ENCODE assay signal across 27 cellular contexts in genomic region chr3:100647673-100648072, GRCh38. TPM values are rescaled to one million over a fixed set of nuclear protein-coding genes. Genes with fewer than 3 reads are reported as not detected.
A peak's percentile ranks its signal among the peaks of the same experiment; 100 is the strongest.
DNase-seq lines count a peak whose midpoint lies in the region; ATAC-seq, FAIRE-seq and TF ChIP-seq lines count a peak whose summit lies in the region.
"Had no signal": no experiment of that assay in that cellular context is flagged by ENCODE, and none has a peak within 500 bp of the region (broad histone marks: within the 10 kb centered on the region; RNA-seq: fewer than 3 reads in every experiment).

No MANE protein-coding gene starts in this region.

- H3K4me3 ChIP-seq in K562 (no peak overlapping the region), osteoblast (ENCODE audit: insufficient read depth, low read length) (no peak overlapping the region)
- H3K4me3 ChIP-seq: BLaER1 had no signal

- BruUV-seq in K562 (replicated peaks; lab: Mats Ljungman, UMichigan), result no TSS peak

- no peak for TF ChIP-seq EP300 in K562 (IDR thresholded peaks at IDR 0.05; ENCODE audit: low read length)

- H3K9ac ChIP-seq in K562 (ENCODE audit: insufficient read depth in 1 of 2, low read depth in 2 of 2, low read length in 2 of 2), result no peak overlapping the region
- H3K9ac ChIP-seq: BLaER1 had no signal

- no peak overlapping the region for H3K27ac Mint-ChIP-seq in activated T-helper 1 cell treated with anti-CD3 and anti-CD28 coated beads, Interleukin-12 subunit alpha, Interleukin-12 subunit beta, Interleukin-2, Interleukin-4 antibody, amounts not matched to agents 30 ng/mL and 10 ng/mL and 1 ng/mL, durations not matched to agents 14 hours and 24 hours and 36 hours
- H3K27ac Mint-ChIP-seq: CD4-positive, alpha-beta memory T cell; CD4-positive, CD25-positive, alpha-beta regulatory T cell; CD8-positive, alpha-beta memory T cell had no signal

- FAIRE-seq in K562 (lab: Jason Lieb, UNC), result no peak
- FAIRE-seq: G401.6, GM12891 had no signal

- H2AFZ ChIP-seq in K562 (ENCODE audit: low read depth, low read length) (peak overlapping the region; percentile 68), osteoblast (ENCODE audit: low read length) (no peak overlapping the region)

- in situ Hi-C loops in K562 (cut with MboI), result no loop called here

- H3K27ac ChIP-seq in K562 (ENCODE audit: extremely low read depth, low read depth, low read length) (no peak overlapping the region), osteoblast (ENCODE audit: low read depth, low read length) (no peak overlapping the region)
- H3K27ac ChIP-seq: BLaER1 had no signal

- H3K36me3 ChIP-seq in K562 (ENCODE audit: control insufficient read depth, insufficient read depth, low read length) (no peaks in the 10 kb centered on the region), osteoblast (ENCODE audit: insufficient read depth, low read length) (no peaks in the 10 kb centered on the region)
- H3K36me3 ChIP-seq: BE2C, BLaER1 had no signal

- H3K4me3 Mint-ChIP-seq in activated T-helper 1 cell treated with anti-CD3 and anti-CD28 coated beads, Interleukin-12 subunit alpha, Interleukin-12 subunit beta, Interleukin-2, Interleukin-4 antibody, amounts not matched to agents 30 ng/mL and 10 ng/mL and 1 ng/mL, durations not matched to agents 14 hours and 24 hours and 36 hours, result no peak overlapping the region
- H3K4me3 Mint-ChIP-seq: CD14-positive monocyte; CD4-positive, alpha-beta memory T cell; CD4-positive, CD25-positive, alpha-beta regulatory T cell; CD8-positive, alpha-beta memory T cell had no signal

- WGBS in K562 (ENCODE audit: insufficient coverage, low coverage, missing lambda C conversion rate), result 13% methylated on average over 1 of the region's 1 CpG

- TF ChIP-seq CTCF in K562 (IDR thresholded peaks at IDR 0.05 in 2 of 3, conservative IDR thresholded peaks at IDR 0.05 in 1 of 3; ENCODE audit: insufficient read depth in 2 of 3, low read depth in 1 of 3, low read length in 3 of 3), result no peak
- no peak for TF ChIP-seq CTCF in osteoblast (IDR thresholded peaks at IDR 0.05; ENCODE audit: extremely low read depth, low read depth, low read length)

- H3K36me3 Mint-ChIP-seq in activated T-helper 1 cell treated with anti-CD3 and anti-CD28 coated beads, Interleukin-12 subunit alpha, Interleukin-12 subunit beta, Interleukin-2, Interleukin-4 antibody, amounts not matched to agents 30 ng/mL and 10 ng/mL and 1 ng/mL, durations not matched to agents 14 hours and 24 hours and 36 hours (ENCODE audit: low read depth), result peaks cover 2% of the 10 kb centered on the region
- H3K36me3 Mint-ChIP-seq: CD14-positive monocyte; CD4-positive, alpha-beta memory T cell; CD4-positive, CD25-positive, alpha-beta regulatory T cell; CD8-positive, alpha-beta memory T cell had no signal

- CTCF ChIA-PET in K562 (lab: Yijun Ruan, JAX; ENCODE audit: low intra/inter-chr PET ratio), result no interaction called here

- H3K9me3 ChIP-seq in K562 (replicated peaks; ENCODE audit: control insufficient read depth, insufficient read depth, low read depth, low read length) (no peaks in the 10 kb centered on the region), osteoblast (ENCODE audit: low read depth, low read length) (no peaks in the 10 kb centered on the region)
- H3K9me3 ChIP-seq: BE2C, BLaER1 had no signal

- intact Hi-C loops in K562 (cut with micrococcal nuclease), result no loop called here
- intact Hi-C loops in activated T-helper 1 cell treated with anti-CD3 and anti-CD28 coated beads, Interleukin-12 subunit alpha, Interleukin-12 subunit beta, Interleukin-2, Interleukin-4 antibody, amounts not matched to agents 30 ng/mL and 10 ng/mL and 1 ng/mL, durations not matched to agents 14 hours and 24 hours and 36 hours (cut with micrococcal nuclease), result loop anchor here (5.0 kb wide), 1 partner anchor 45 kb away; no protein-coding TSS in a partner anchor

- H3K4me2 ChIP-seq in K562 (ENCODE audit: insufficient read depth, low read length) (no peak overlapping the region), osteoblast (ENCODE audit: insufficient read depth, low read length) (no peak overlapping the region)
- H3K4me2 ChIP-seq: BLaER1 had no signal

- H3K9me1 ChIP-seq in K562 (ENCODE audit: control insufficient read depth, insufficient read depth, low read length), result no peaks in the 10 kb centered on the region

- no peaks in the 10 kb centered on the region for H3K27me3 Mint-ChIP-seq in activated T-helper 1 cell treated with anti-CD3 and anti-CD28 coated beads, Interleukin-12 subunit alpha, Interleukin-12 subunit beta, Interleukin-2, Interleukin-4 antibody, amounts not matched to agents 30 ng/mL and 10 ng/mL and 1 ng/mL, durations not matched to agents 14 hours and 24 hours and 36 hours (ENCODE audit: insufficient read depth)

- H3K27me3 ChIP-seq in K562 (ENCODE audit: control insufficient read depth in 2 of 2, insufficient read depth in 2 of 2, low read length in 2 of 2), result no peaks in the 10 kb centered on the region
- peaks cover 20% of the 10 kb centered on the region for H3K27me3 ChIP-seq in osteoblast (ENCODE audit: insufficient read depth, low read length)
- H3K27me3 ChIP-seq: BLaER1 had no signal

- peaks cover 0 to 3% of the 10 kb centered on the region in 2 experiments; a peak in 2 of 5 replicates for H3K4me1 ChIP-seq in K562 (replicated peaks in 1 of 2; ENCODE audit: control insufficient read depth in 2 of 2, insufficient read depth in 2 of 2, low read length in 2 of 2)
- peaks cover 14% of the 10 kb centered on the region for H3K4me1 ChIP-seq in osteoblast (ENCODE audit: insufficient read depth, low read length)
- H3K4me1 ChIP-seq: BE2C, BLaER1 had no signal

- POLR2A ChIA-PET in K562 (lab: Yijun Ruan, JAX), result interaction anchor here (0.8 to 1.2 kb wide), 2 partner anchors 63 to 312 kb away, joined by 4 read pairs; no protein-coding TSS in a partner anchor

- TF ChIP-seq RAD21 in K562 (CRISPR knock-in tag; conservative IDR thresholded peaks at IDR 0.05 in 1 of 2, IDR thresholded peaks at IDR 0.05 in 1 of 2), result no peak

- no peaks in the 10 kb centered on the region for H3K9me3 Mint-ChIP-seq in activated T-helper 1 cell treated with anti-CD3 and anti-CD28 coated beads, Interleukin-12 subunit alpha, Interleukin-12 subunit beta, Interleukin-2, Interleukin-4 antibody, amounts not matched to agents 30 ng/mL and 10 ng/mL and 1 ng/mL, durations not matched to agents 14 hours and 24 hours and 36 hours
- H3K9me3 Mint-ChIP-seq: CD14-positive monocyte; CD4-positive, alpha-beta memory T cell; CD8-positive, alpha-beta memory T cell had no signal

- peak; percentile 32; the same call in 1 of the 3 replicates for ATAC-seq in K562

- peak; percentile 15 for DNase-seq in EH (ENCODE audit: low read depth)
- peak; percentile 16 for DNase-seq in HCEC 1CT
- DNase-seq in K562 (ENCODE audit: extremely low read depth in 1 of 4, low spot score in 3 of 4), result no peak
- peak; percentile 29 for DNase-seq in osteoblast (ENCODE audit: insufficient read length, low spot score, missing footprints)
- DNase-seq in iPS-NIHi11 (ENCODE audit: low spot score), result no peak
- no peak for DNase-seq in activated T-helper 1 cell treated with anti-CD3 and anti-CD28 coated beads, Interleukin-12 subunit alpha, Interleukin-12 subunit beta, Interleukin-2, Interleukin-4 antibody, amounts not matched to agents 30 ng/mL and 10 ng/mL and 1 ng/mL, durations not matched to agents 14 hours and 24 hours and 36 hours (ENCODE audit: low spot score)
- DNase-seq in cerebellar nuclear complex (lab: John Stamatoyannopoulos, UW), result no peak
- DNase-seq: 8988T; ACHN; BE2C; C1 segment of cervical spinal cord; CD4-positive, alpha-beta memory T cell; CD4-positive, CD25-positive, alpha-beta regulatory T cell; CD8-positive, alpha-beta memory T cell; COR-L47; DMS 273 treated with DMSO at 0.1 percent for 48 hours; DMS153; DMS53; DMS79; DND-41; GF-D8 had no signal

- TF ChIP-seq POLR2A in K562 (conservative IDR thresholded peaks at IDR 0.05), result no peak

- H4K20me1 ChIP-seq in K562 (replicated peaks; ENCODE audit: control insufficient read depth, insufficient read depth, low read length) (no peaks in the 10 kb centered on the region), osteoblast (ENCODE audit: insufficient read depth, low read length) (no peaks in the 10 kb centered on the region)
- H4K20me1 ChIP-seq: BLaER1 had no signal

- H3K79me2 ChIP-seq in K562 (ENCODE audit: control insufficient read depth, insufficient read depth, low read length) (no peaks in the 10 kb centered on the region), osteoblast (ENCODE audit: insufficient read depth, low read length) (no peaks in the 10 kb centered on the region)

- H3K4me1 Mint-ChIP-seq in activated T-helper 1 cell treated with anti-CD3 and anti-CD28 coated beads, Interleukin-12 subunit alpha, Interleukin-12 subunit beta, Interleukin-2, Interleukin-4 antibody, amounts not matched to agents 30 ng/mL and 10 ng/mL and 1 ng/mL, durations not matched to agents 14 hours and 24 hours and 36 hours (ENCODE audit: low read depth), result peaks cover 13% of the 10 kb centered on the region

RNA-seq across cellular contexts. Expression of gene ADGRG7, which starts 38.3 kb away (rescaled TPM):
- not detected in 2 replicates for total RNA-seq in K562 (2011; cell fraction: chromatin; rRNA removed; ENCODE audit: low replicate concordance)
- not detected in 2 replicates for total RNA-seq in K562 (2011; cell fraction: nucleolus; rRNA removed)
- total RNA-seq in K562 (2011; cell fraction: nucleoplasm; rRNA removed), result not detected in 2 replicates
- total RNA-seq in K562 (2014; rRNA removed) (not detected in 2 replicates), K562 (2014; rRNA removed; fragmentation: Illumina TruSeq; extraction: Trizol) (not detected in 2 replicates), K562 (2015; rRNA removed; fragmentation: Illumina TruSeq; extraction: Trizol) (not detected in 2 replicates), K562 (2021) (not detected in 2 replicates), osteoblast (not detected in 2 replicates)
- polyA plus RNA-seq in K562 (2011; rRNA removed) (not detected in 2 replicates), K562 (2014; fragmentation: Illumina TruSeq; extraction: Trizol) (not detected in 2 replicates), K562 (2014; fragmentation: Nextera tagmentation; extraction: Ambion mirVana) (under 1 TPM; 0.03 TPM), K562 (2014; rRNA removed) (0.12 TPM in 1 of 2 replicates, not detected in the other)
- not detected in 2 replicates for polyA plus RNA-seq in K562 (2011; cell fraction: cytosol; rRNA removed)
- polyA plus RNA-seq in K562 (2011; cell fraction: nucleus; rRNA removed), result not detected in 2 replicates
- not detected in 2 replicates for polyA plus RNA-seq in K562 (2012)
- not detected in 2 replicates for polyA minus RNA-seq in K562 (2011; rRNA and poly(A)+ RNA removed)
- not detected in 2 replicates for polyA minus RNA-seq in K562 (2011; cell fraction: cytosol; rRNA and poly(A)+ RNA removed)
- not detected in 2 replicates for polyA minus RNA-seq in K562 (2011; cell fraction: nucleus; rRNA and poly(A)+ RNA removed)
- not detected in 2 replicates for total RNA-seq in activated T-helper 1 cell treated with anti-CD3 and anti-CD28 coated beads, Interleukin-12 subunit alpha, Interleukin-12 subunit beta, Interleukin-2, Interleukin-4 antibody, amounts not matched to agents 30 ng/mL and 10 ng/mL and 1 ng/mL, durations not matched to agents 14 hours and 24 hours and 36 hours
- total RNA-seq: CD4-positive, alpha-beta memory T cell; CD4-positive, CD25-positive, alpha-beta regulatory T cell; CD8-positive, alpha-beta memory T cell; Daoy had no signal
- polyA plus RNA-seq: AG04450; CD14-positive monocyte; CD4-positive, alpha-beta memory T cell; CD4-positive, CD25-positive, alpha-beta regulatory T cell; CD8-positive, alpha-beta memory T cell had no signal

Comparison
In these comparisons a context has a peak if more than half of its experiments do, and no peak if none do; other contexts are left out.
1. DNase-seq: peak in EH (single experiment), HCEC 1CT (single experiment) and osteoblast (single experiment); none in K562 (0 of 4), iPS-NIHi11 (single experiment), activated T-helper 1 cell treated with anti-CD3 and anti-CD28 coated beads, Interleukin-12 subunit alpha, Interleukin-12 subunit beta, Interleukin-2, Interleukin-4 antibody, amounts not matched to agents 30 ng/mL and 10 ng/mL and 1 ng/mL, durations not matched to agents 14 hours and 24 hours and 36 hours (single experiment) and cerebellar nuclear complex (0 of 2).